19 cellular contexts compared by ENCODE assay signal in the genomic region with DNA sequence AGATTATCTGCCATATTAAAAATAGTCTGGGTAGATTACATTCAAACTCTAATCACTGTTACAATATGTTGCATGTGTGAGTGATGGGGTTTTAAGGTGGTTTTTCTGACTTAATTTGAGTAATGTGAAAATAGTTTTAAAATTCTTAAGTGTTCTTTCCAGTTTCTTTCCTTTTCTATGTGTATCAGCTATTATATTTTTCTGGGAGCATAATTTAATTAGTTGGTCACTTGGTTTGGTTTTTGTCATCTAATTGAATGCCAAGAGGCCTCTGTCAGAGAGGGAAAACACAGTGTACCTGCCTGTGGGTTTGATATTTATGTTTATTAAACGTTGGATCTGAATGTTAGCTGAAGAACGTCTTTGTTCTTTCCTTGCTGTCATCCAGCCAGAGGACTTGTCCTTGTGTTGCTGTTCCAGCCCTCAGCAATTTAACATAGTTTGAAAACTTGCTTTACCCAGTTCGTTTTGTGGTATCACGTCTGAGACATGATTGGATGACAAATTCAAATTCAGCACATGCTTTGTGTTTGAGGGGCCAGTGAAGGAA. TPM values are rescaled to one million over a fixed set of nuclear protein-coding genes. Genes with fewer than 3 reads are reported as not detected.
DNase-seq lines count a peak whose midpoint lies in the region; ATAC-seq and TF ChIP-seq lines count a peak whose summit lies in the region.
"Had no signal": no experiment of that assay in that cellular context is flagged by ENCODE, and none has a peak within 500 bp of the region (broad histone marks: within the 10 kb centered on the region; RNA-seq: fewer than 3 reads in every experiment).

No MANE protein-coding gene starts in this region.

- H4K20me1 ChIP-seq in neural progenitor cell (ENCODE audit: low read depth) = peaks cover 5% of the 10 kb centered on the region

- no peak overlapping the region for H3K4me3 ChIP-seq in neural progenitor cell

- no peaks in the 10 kb centered on the region for H3K27me3 ChIP-seq in neural progenitor cell

- H3F3A ChIP-seq in neural progenitor cell (ENCODE audit: low read depth) = no peaks in the 10 kb centered on the region

- no peak overlapping the region for H3K4me2 ChIP-seq in neural progenitor cell

- intact Hi-C loops in natural killer cell (cut with micrococcal nuclease) = loop anchor here (2.0 kb wide), 1 partner anchor 319 kb away; no protein-coding TSS in a partner anchor

- H3K9me3 ChIP-seq in neural progenitor cell (ENCODE audit: low read depth) = no peaks in the 10 kb centered on the region

- peak overlapping the region; percentile 11 for H3K9ac ChIP-seq in neural progenitor cell

- no peak for TF ChIP-seq CTCF in natural killer cell (IDR thresholded peaks at IDR 0.05)
- TF ChIP-seq CTCF in chondrocyte (IDR thresholded peaks at IDR 0.05) = no peak
- no peak for TF ChIP-seq CTCF in neural progenitor cell (IDR thresholded peaks at IDR 0.05)

- H3K4me1 Mint-ChIP-seq in natural killer cell = peaks cover 16 to 53% of the 10 kb centered on the region in 2 donors
- H3K4me1 Mint-ChIP-seq in natural killer cell treated with Interleukin-12 subunit alpha and Interleukin-12 subunit beta and Interleukin-15 and Interleukin-18, amount 100 ng/mL, for 72 hours (ENCODE audit: low read depth in 2 of 2) = peaks cover 20 to 36% of the 10 kb centered on the region in 2 donors
- H3K4me1 Mint-ChIP-seq in chondrocyte (ENCODE audit: low read depth) = peaks cover 11% of the 10 kb centered on the region
- H3K4me1 Mint-ChIP-seq in neural progenitor cell = peaks cover 4% of the 10 kb centered on the region

- no peaks in the 10 kb centered on the region for H3K4me1 ChIP-seq in neural progenitor cell

- ATAC-seq in natural killer cell (no peak), GM19452 (IDR thresholded peaks at IDR 0.05; ENCODE audit: unreplicated experiment) (no peak)
- no peak for ATAC-seq in natural killer cell treated with Interleukin-12 subunit alpha and Interleukin-12 subunit beta and Interleukin-15 and Interleukin-18, amount 100 ng/mL, for 72 hours
- ATAC-seq: activated T-cell treated with anti-CD3 and anti-CD28 coated beads, Interleukin-2, amount 50 U/mL, for 72 hours; HCT116; stimulated activated effector memory CD8-positive, alpha-beta T cell treated with anti-CD3 and anti-CD28 coated beads, Interleukin-12 subunit alpha, Interleukin-12 subunit beta, amount 100 ng/mL, for 72 hours had no signal

- peaks cover 47% of the 10 kb centered on the region for H3K36me3 Mint-ChIP-seq in natural killer cell
- peaks cover 41% of the 10 kb centered on the region for H3K36me3 Mint-ChIP-seq in natural killer cell treated with Interleukin-12 subunit alpha and Interleukin-12 subunit beta and Interleukin-15 and Interleukin-18, amount 100 ng/mL, for 72 hours
- peaks cover 28% of the 10 kb centered on the region for H3K36me3 Mint-ChIP-seq in chondrocyte (ENCODE audit: low read depth)
- peaks cover 20% of the 10 kb centered on the region for H3K36me3 Mint-ChIP-seq in neural progenitor cell

- peaks cover 3% of the 10 kb centered on the region for H3K36me3 ChIP-seq in neural progenitor cell

- no peak overlapping the region for H2AFZ ChIP-seq in neural progenitor cell (replicated peaks)

- H3K27ac ChIP-seq in neural progenitor cell = no peak overlapping the region

- no peaks in the 10 kb centered on the region for H3K79me2 ChIP-seq in neural progenitor cell (ENCODE audit: low read depth)

- no peak for TF ChIP-seq POLR2A in erythroblast (IDR thresholded peaks at IDR 0.05; ENCODE audit: low read length)

- H3K4me3 Mint-ChIP-seq in natural killer cell (peak overlapping the region; percentile 28), chondrocyte (ENCODE audit: unreplicated experiment) (no peak overlapping the region), neural progenitor cell (no peak overlapping the region)
- H3K4me3 Mint-ChIP-seq in natural killer cell treated with Interleukin-12 subunit alpha and Interleukin-12 subunit beta and Interleukin-15 and Interleukin-18, amount 100 ng/mL, for 72 hours = no peak overlapping the region
- H3K4me3 Mint-ChIP-seq: activated CD4-positive, alpha-beta memory T cell treated with anti-CD3 and anti-CD28 coated beads for 36 hours; activated T-cell treated with anti-CD3 and anti-CD28 coated beads, Interleukin-2, amount 50 U/mL, for 72 hours; IgD-negative memory B cell; stimulated activated effector memory CD8-positive, alpha-beta T cell treated with anti-CD3 and anti-CD28 coated beads, Interleukin-12 subunit alpha, Interleukin-12 subunit beta, amount 100 ng/mL, for 72 hours; type B pancreatic cell had no signal

- H3K27me3 Mint-ChIP-seq in natural killer cell (ENCODE audit: low read depth in 2 of 2) (no peaks in the 10 kb centered on the region), chondrocyte (ENCODE audit: low read depth) (no peaks in the 10 kb centered on the region), neural progenitor cell (ENCODE audit: insufficient read depth, low read depth) (peaks cover 2% of the 10 kb centered on the region)
- H3K27me3 Mint-ChIP-seq in natural killer cell treated with Interleukin-12 subunit alpha and Interleukin-12 subunit beta and Interleukin-15 and Interleukin-18, amount 100 ng/mL, for 72 hours = no peaks in the 10 kb centered on the region
- H3K27me3 Mint-ChIP-seq: activated CD4-positive, alpha-beta memory T cell treated with anti-CD3 and anti-CD28 coated beads for 36 hours; IgD-negative memory B cell; type B pancreatic cell had no signal

- peak overlapping the region in 1 of 2 donors; percentile 74 for H3K27ac Mint-ChIP-seq in natural killer cell
- H3K27ac Mint-ChIP-seq in natural killer cell treated with Interleukin-12 subunit alpha and Interleukin-12 subunit beta and Interleukin-15 and Interleukin-18, amount 100 ng/mL, for 72 hours = no peak overlapping the region
- peak overlapping the region; percentile 24 for H3K27ac Mint-ChIP-seq in chondrocyte (ENCODE audit: unreplicated experiment)
- no peak overlapping the region for H3K27ac Mint-ChIP-seq in neural progenitor cell

- DNase-seq in natural killer cell = no peak
- no peak for DNase-seq in natural killer cell treated with Interleukin-12 subunit alpha and Interleukin-12 subunit beta and Interleukin-15 and Interleukin-18, amount 100 ng/mL, for 72 hours (ENCODE audit: low spot score)
- no peak for DNase-seq in chondrocyte (ENCODE audit: low spot score)
- no peak for DNase-seq in neural progenitor cell (ENCODE audit: low spot score)
- DNase-seq in NCI-H345 (lab: John Stamatoyannopoulos, UW) = no peak
- no peak for DNase-seq in RPMI8226
- no peak for DNase-seq in erythroblast (lab: John Stamatoyannopoulos, UW)
- DNase-seq: activated CD4-positive, alpha-beta memory T cell treated with anti-CD3 and anti-CD28 coated beads for 36 hours; activated T-cell treated with anti-CD3 and anti-CD28 coated beads, Interleukin-2, amount 50 U/mL, for 72 hours; central memory CD4-positive, alpha-beta T cell; effector CD8-positive, alpha-beta T cell; mammary epithelial cell; NCI-H2029; T-helper 1 cell had no signal

- no peaks in the 10 kb centered on the region for H3K9me3 Mint-ChIP-seq in natural killer cell
- H3K9me3 Mint-ChIP-seq in natural killer cell treated with Interleukin-12 subunit alpha and Interleukin-12 subunit beta and Interleukin-15 and Interleukin-18, amount 100 ng/mL, for 72 hours = no peaks in the 10 kb centered on the region
- H3K9me3 Mint-ChIP-seq in chondrocyte (ENCODE audit: low read depth) = no peaks in the 10 kb centered on the region
- no peaks in the 10 kb centered on the region for H3K9me3 Mint-ChIP-seq in neural progenitor cell
- H3K9me3 Mint-ChIP-seq: activated CD4-positive, alpha-beta memory T cell treated with anti-CD3 and anti-CD28 coated beads for 36 hours; activated T-cell treated with anti-CD3 and anti-CD28 coated beads, Interleukin-2, amount 50 U/mL, for 72 hours; IgD-negative memory B cell; stimulated activated effector memory CD8-positive, alpha-beta T cell treated with anti-CD3 and anti-CD28 coated beads, Interleukin-12 subunit alpha, Interleukin-12 subunit beta, amount 100 ng/mL, for 72 hours; type B pancreatic cell had no signal

RNA-seq across cellular contexts. Expression of a gene that starts 19.5 kb away (rescaled TPM):
- 100 to 1,000 TPM in 2 of 3 donors, 10 to 100 TPM in 1; 96.5 to 166 (median 102) TPM for total RNA-seq in natural killer cell
- 100 to 1,000 TPM; 111 to 135 TPM for total RNA-seq in natural killer cell treated with Interleukin-12 subunit alpha and Interleukin-12 subunit beta and Interleukin-15 and Interleukin-18, amount 100 ng/mL, for 72 hours
- total RNA-seq in chondrocyte = 31.2 to 36.3 TPM (median 34.7 TPM) in 3 replicates
- total RNA-seq in neural progenitor cell (ENCODE audit: low replicate concordance) = 23.1 and 32.9 TPM in 2 replicates
